In the genomic region with DNA sequence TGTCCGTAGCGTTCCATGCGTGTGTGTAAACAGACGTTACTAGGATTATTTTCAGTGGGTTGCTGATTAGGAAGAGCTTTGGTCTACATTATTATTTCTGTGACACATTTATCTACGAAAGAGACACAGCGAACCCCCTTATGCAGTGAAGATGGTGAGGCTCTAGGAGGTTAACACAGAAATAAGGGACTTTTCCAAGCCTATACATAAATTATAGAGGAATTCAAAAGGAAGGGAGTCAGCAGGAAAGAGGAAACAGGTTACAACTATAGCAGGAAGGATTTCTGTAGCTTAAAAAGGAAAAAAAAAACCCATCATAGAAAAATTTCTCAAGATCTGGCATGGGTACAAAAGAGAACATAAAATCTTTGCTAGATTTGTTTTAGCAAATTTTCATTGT, we compare ENCODE assay signal across 18 cellular contexts.
"Had no signal": no experiment of that assay in that cellular context is flagged by ENCODE, and none has a peak within 500 bp of the region (broad histone marks: within the 10 kb centered on the region; RNA-seq: fewer than 3 reads in every experiment).

No MANE protein-coding gene starts in this region.

- H3K4me1 Mint-ChIP-seq: central memory CD8-positive, alpha-beta T cell had no signal

- H3K36me3 Mint-ChIP-seq: activated naive CD4-positive, alpha-beta T cell treated with anti-CD3 and anti-CD28 coated beads, Interleukin-2, amount 10 ng/mL, durations not matched to agents 7 days and 5 days; T-cell had no signal

- H3K4me3 Mint-ChIP-seq: activated CD8-positive, alpha-beta T cell treated with anti-CD3 and anti-CD28 coated beads for 36 hours; activated naive CD4-positive, alpha-beta T cell treated with anti-CD3 and anti-CD28 coated beads, Interleukin-2, amount 10 ng/mL, durations not matched to agents 7 days and 5 days; central memory CD8-positive, alpha-beta T cell; endodermal cell; naive B cell; T-cell had no signal

- DNase-seq: activated CD4-positive, alpha-beta T cell treated with anti-CD3 and anti-CD28 coated beads for 4 hours; activated CD8-positive, alpha-beta memory T cell treated with anti-CD3 and anti-CD28 coated beads, Interleukin-2, amount 50 U/mL, for 4 hours; activated CD8-positive, alpha-beta T cell treated with anti-CD3 and anti-CD28 coated beads for 36 hours; activated naive CD4-positive, alpha-beta T cell treated with anti-CD3 and anti-CD28 coated beads, Interleukin-2, amount 10 ng/mL, durations not matched to agents 7 days and 5 days; foreskin fibroblast; glutamatergic neuron; naive B cell; posterior cingulate gyrus; small intestine; T-cell; WERI-Rb-1 had no signal

- H3K36me3 ChIP-seq: adrenal gland, tibial artery, WERI-Rb-1 had no signal

- ATAC-seq: activated CD8-positive, alpha-beta T cell treated with anti-CD3 and anti-CD28 coated beads for 36 hours had no signal

- H3K27ac ChIP-seq: adrenal gland, tibial artery, WERI-Rb-1 had no signal

- FAIRE-seq: islet of Langerhans, small intestine had no signal

- H3K27ac Mint-ChIP-seq: activated CD8-positive, alpha-beta T cell treated with anti-CD3 and anti-CD28 coated beads for 36 hours; activated naive CD4-positive, alpha-beta T cell treated with anti-CD3 and anti-CD28 coated beads, Interleukin-2, amount 10 ng/mL, durations not matched to agents 7 days and 5 days; activated T-helper 1 cell treated with anti-CD3 and anti-CD28 coated beads, Interleukin-12 subunit alpha, Interleukin-12 subunit beta, Interleukin-2, Interleukin-4 antibody, amounts not matched to agents 30 ng/mL and 10 ng/mL and 1 ng/mL, durations not matched to agents 14 hours and 24 hours and 36 hours; endodermal cell had no signal

- H3K27me3 ChIP-seq: adrenal gland had no signal

- H3K9me3 Mint-ChIP-seq: activated naive CD4-positive, alpha-beta T cell treated with anti-CD3 and anti-CD28 coated beads, Interleukin-2, amount 10 ng/mL, durations not matched to agents 7 days and 5 days; activated T-helper 1 cell treated with anti-CD3 and anti-CD28 coated beads, Interleukin-12 subunit alpha, Interleukin-12 subunit beta, Interleukin-2, Interleukin-4 antibody, amounts not matched to agents 30 ng/mL and 10 ng/mL and 1 ng/mL, durations not matched to agents 14 hours and 24 hours and 36 hours; central memory CD8-positive, alpha-beta T cell; dendritic cell treated with granulocyte-macrophage colony-stimulating factor and Interleukin-4, amounts not matched to agents 40 ng/mL and 50 ng/mL, for 4 days had no signal

- H3K4me3 ChIP-seq: adrenal gland, tibial artery had no signal

- H3K9me3 ChIP-seq: adrenal gland had no signal
